Comparison of ENCODE assay signal across 8 cellular contexts in genomic region chr2:224586127-224586702, GRCh38. TPM values are rescaled to one million over a fixed set of nuclear protein-coding genes. Genes with fewer than 3 reads are reported as not detected.
A peak's percentile ranks its signal among the peaks of the same experiment; 100 is the strongest.
DNase-seq lines count a peak whose midpoint lies in the region; TF ChIP-seq lines count a peak whose summit lies in the region.

No MANE protein-coding gene starts in this region.

- H3K27ac ChIP-seq in neural progenitor cell: no peak overlapping the region

- peak overlapping the region; percentile 47 for H2AFZ ChIP-seq in neural progenitor cell (replicated peaks)

- H3K4me1 Mint-ChIP-seq in dendritic cell treated with granulocyte-macrophage colony-stimulating factor and Interleukin-4, amounts not matched to agents 40 ng/mL and 50 ng/mL, for 4 days (ENCODE audit: low read depth): peaks cover 18% of the 10 kb centered on the region
- H3K4me1 Mint-ChIP-seq in neural progenitor cell: peaks cover 16% of the 10 kb centered on the region

- H3K79me2 ChIP-seq in neural progenitor cell (ENCODE audit: low read depth): peaks cover 39% of the 10 kb centered on the region

- peak overlapping the region; percentile 89 for H3K27ac Mint-ChIP-seq in dendritic cell treated with granulocyte-macrophage colony-stimulating factor and Interleukin-4, amounts not matched to agents 40 ng/mL and 50 ng/mL, for 4 days
- H3K27ac Mint-ChIP-seq in neural progenitor cell: peak overlapping the region; percentile 38

- H3K4me2 ChIP-seq in neural progenitor cell: peak overlapping the region; percentile 77

- peak overlapping the region; percentile 49 for H3K9ac ChIP-seq in neural progenitor cell

- peak overlapping the region; percentile 89 for H3K4me3 ChIP-seq in GM08714 (ENCODE audit: low read length)
- H3K4me3 ChIP-seq in neural progenitor cell: peak overlapping the region; percentile 57

- H3K4me3 Mint-ChIP-seq in dendritic cell treated with granulocyte-macrophage colony-stimulating factor and Interleukin-4, amounts not matched to agents 40 ng/mL and 50 ng/mL, for 4 days: peak overlapping the region; percentile 93
- H3K4me3 Mint-ChIP-seq in neural progenitor cell: peak overlapping the region; percentile 92

- TF ChIP-seq CTCF in neural progenitor cell (IDR thresholded peaks at IDR 0.05): no peak

- intact Hi-C loops in dendritic cell treated with granulocyte-macrophage colony-stimulating factor and Interleukin-4, amounts not matched to agents 40 ng/mL and 50 ng/mL, for 4 days (cut with micrococcal nuclease): loop anchor here (2.0 to 10.0 kb wide), 3 partner anchors 53 to 631 kb away; partner anchors contain the start of gene MRPL44

- no peaks in the 10 kb centered on the region for H3F3A ChIP-seq in neural progenitor cell (ENCODE audit: low read depth)

- peaks cover 3% of the 10 kb centered on the region for H3K36me3 ChIP-seq in neural progenitor cell

- DNase-seq in NOMO-1 treated with dmso at 0.1 percent for 144 hours (lab: John Stamatoyannopoulos, UW; ENCODE audit: unreplicated experiment): peak; percentile 57
- DNase-seq in neural progenitor cell (ENCODE audit: low spot score): no peak
- DNase-seq in NCI-H345 treated with DMSO at 0.1 percent for 48 hours (lab: John Stamatoyannopoulos, UW; ENCODE audit: unreplicated experiment): no peak
- DNase-seq in stimulated activated naive CD4-positive, alpha-beta T cell treated with Interleukin-2 at 50 U/mL for 16 hours (lab: John Stamatoyannopoulos, UW): no peak
- no peak for DNase-seq in DMS114 treated with DMSO at 0.1 percent for 48 hours (lab: John Stamatoyannopoulos, UW; ENCODE audit: unreplicated experiment)
- no peak for DNase-seq in NCI-H1048 (lab: John Stamatoyannopoulos, UW)

- no peaks in the 10 kb centered on the region for H3K9me3 Mint-ChIP-seq in dendritic cell treated with granulocyte-macrophage colony-stimulating factor and Interleukin-4, amounts not matched to agents 40 ng/mL and 50 ng/mL, for 4 days
- peaks cover 6% of the 10 kb centered on the region for H3K9me3 Mint-ChIP-seq in neural progenitor cell

- no peaks in the 10 kb centered on the region for H3K27me3 ChIP-seq in neural progenitor cell

- peaks cover 21% of the 10 kb centered on the region for H3K4me1 ChIP-seq in neural progenitor cell

- peaks cover 31% of the 10 kb centered on the region for H4K20me1 ChIP-seq in neural progenitor cell (ENCODE audit: low read depth)

- H3K9me3 ChIP-seq in neural progenitor cell (ENCODE audit: low read depth): no peaks in the 10 kb centered on the region

- peaks cover 18% of the 10 kb centered on the region for H3K36me3 Mint-ChIP-seq in dendritic cell treated with granulocyte-macrophage colony-stimulating factor and Interleukin-4, amounts not matched to agents 40 ng/mL and 50 ng/mL, for 4 days (ENCODE audit: low read depth)
- H3K36me3 Mint-ChIP-seq in neural progenitor cell: peaks cover 19% of the 10 kb centered on the region

- H3K27me3 Mint-ChIP-seq in dendritic cell treated with granulocyte-macrophage colony-stimulating factor and Interleukin-4, amounts not matched to agents 40 ng/mL and 50 ng/mL, for 4 days: no peaks in the 10 kb centered on the region
- peaks cover 2% of the 10 kb centered on the region for H3K27me3 Mint-ChIP-seq in neural progenitor cell (ENCODE audit: insufficient read depth, low read depth)

RNA-seq across cellular contexts. Expression of gene CUL3, which starts 1.1 kb away (rescaled TPM):
- 82.2 and 196 TPM in 2 replicates for total RNA-seq in neural progenitor cell (ENCODE audit: low replicate concordance)
